24 cellular contexts compared by ENCODE assay signal in genomic region chr5:91318727-91319126, GRCh38.
DNase-seq lines count a peak whose midpoint lies in the region; ATAC-seq lines count a peak whose summit lies in the region.
"Had no signal": no experiment of that assay in that cellular context is flagged by ENCODE, and none has a peak within 500 bp of the region (broad histone marks: within the 10 kb centered on the region; RNA-seq: fewer than 3 reads in every experiment).

No MANE protein-coding gene starts in this region.

- H3K27me3 Mint-ChIP-seq in activated CD8-positive, alpha-beta T cell treated with anti-CD3 and anti-CD28 coated beads, Interleukin-2, amount 10 ng/mL, durations not matched to agents 7 days and 5 days (ENCODE audit: low read depth): no peaks in the 10 kb centered on the region
- H3K27me3 Mint-ChIP-seq: memory B cell; naive thymus-derived CD4-positive, alpha-beta T cell had no signal

- H3K4me3 Mint-ChIP-seq in activated CD8-positive, alpha-beta T cell treated with anti-CD3 and anti-CD28 coated beads, Interleukin-2, amount 10 ng/mL, durations not matched to agents 7 days and 5 days: no peak overlapping the region
- H3K4me3 Mint-ChIP-seq: memory B cell had no signal

- H3K9me3 Mint-ChIP-seq in activated CD8-positive, alpha-beta T cell treated with anti-CD3 and anti-CD28 coated beads, Interleukin-2, amount 10 ng/mL, durations not matched to agents 7 days and 5 days (ENCODE audit: insufficient read depth): no peaks in the 10 kb centered on the region
- H3K9me3 Mint-ChIP-seq: naive thymus-derived CD4-positive, alpha-beta T cell had no signal

- CTCF ChIA-PET in activated CD8-positive, alpha-beta T cell treated with anti-CD3 and anti-CD28 coated beads, Interleukin-2, amount 10 ng/mL, durations not matched to agents 7 days and 5 days (lab: Charles Lee): no interaction called here

- peaks cover 5% of the 10 kb centered on the region for H3K4me1 ChIP-seq in effector memory CD4-positive, alpha-beta T cell (ENCODE audit: control insufficient read depth, insufficient read depth, low read length, poor library complexity, severe bottlenecking)
- H3K4me1 ChIP-seq: pancreas had no signal

- POLR2A ChIA-PET in activated CD8-positive, alpha-beta T cell treated with anti-CD3 and anti-CD28 coated beads, Interleukin-2, amount 10 ng/mL, durations not matched to agents 7 days and 5 days (lab: Charles Lee): no interaction called here

- H3K36me3 Mint-ChIP-seq in activated CD8-positive, alpha-beta T cell treated with anti-CD3 and anti-CD28 coated beads, Interleukin-2, amount 10 ng/mL, durations not matched to agents 7 days and 5 days (ENCODE audit: low read depth): no peaks in the 10 kb centered on the region
- H3K36me3 Mint-ChIP-seq: memory B cell; naive thymus-derived CD4-positive, alpha-beta T cell had no signal

- no peak overlapping the region for H3K27ac Mint-ChIP-seq in activated CD8-positive, alpha-beta T cell treated with anti-CD3 and anti-CD28 coated beads, Interleukin-2, amount 10 ng/mL, durations not matched to agents 7 days and 5 days
- H3K27ac Mint-ChIP-seq: memory B cell had no signal

- H3K27me3 ChIP-seq in effector memory CD4-positive, alpha-beta T cell (replicated peaks; ENCODE audit: control insufficient read depth, insufficient read depth, low read length, poor library complexity, severe bottlenecking): no peaks in the 10 kb centered on the region
- H3K27me3 ChIP-seq: cardiac muscle cell, dorsolateral prefrontal cortex, gastroesophageal sphincter, pancreas, vagina had no signal

- DNase-seq in activated T-cell treated with anti-CD3 and anti-CD28 coated beads for 4 hours (peak; percentile 16), T-helper 9 cell (no peak), NCI-H2227 (lab: John Stamatoyannopoulos, UW; ENCODE audit: unreplicated experiment) (no peak)
- DNase-seq in activated T-cell treated with anti-CD3 and anti-CD28 coated beads, Interleukin-2, amount 50 U/mL, for 1 hour: no peak
- DNase-seq in activated CD8-positive, alpha-beta T cell treated with anti-CD3 and anti-CD28 coated beads, Interleukin-2, amount 10 ng/mL, durations not matched to agents 7 days and 5 days: peak; percentile 36
- peak in 2 of 3 donors; percentile 11 to 14 for DNase-seq in effector memory CD4-positive, alpha-beta T cell
- DNase-seq in stimulated activated naive CD8-positive, alpha-beta T cell treated with anti-CD3 and anti-CD28 coated beads, Interleukin-15, Interleukin-2, amounts not matched to agents 100 U/mL and 50 U/mL, for 24 hours: peak; percentile 34
- DNase-seq: amniotic stem cell; dorsolateral prefrontal cortex; kidney glomerular epithelial cell; naive thymus-derived CD4-positive, alpha-beta T cell; NCI-H1436; NCI-H2171 treated with DMSO at 0.1 percent for 48 hours; NCI-H774; pancreas; PC-3; SHP77 treated with DMSO at 0.1 percent for 48 hours; WERI-Rb-1 had no signal

- ATAC-seq in activated CD8-positive, alpha-beta T cell treated with anti-CD3 and anti-CD28 coated beads, Interleukin-2, amount 10 ng/mL, durations not matched to agents 7 days and 5 days: no peak
- ATAC-seq in stimulated activated naive CD8-positive, alpha-beta T cell treated with anti-CD3 and anti-CD28 coated beads, Interleukin-15, Interleukin-2, amounts not matched to agents 100 U/mL and 50 U/mL, for 24 hours: no peak
- ATAC-seq in HG02588 (IDR thresholded peaks at IDR 0.05; ENCODE audit: unreplicated experiment): no peak
- ATAC-seq: A549; gastroesophageal sphincter; naive thymus-derived CD4-positive, alpha-beta T cell; pancreas; PC-3 had no signal

- H3K27ac ChIP-seq in effector memory CD4-positive, alpha-beta T cell (ENCODE audit: insufficient read depth, low read length, poor library complexity, severe bottlenecking): no peak overlapping the region
- H3K27ac ChIP-seq: cardiac muscle cell, dorsolateral prefrontal cortex, gastroesophageal sphincter, pancreas, vagina, WERI-Rb-1 had no signal

- H3K9me3 ChIP-seq in effector memory CD4-positive, alpha-beta T cell (ENCODE audit: control insufficient read depth, low read length): no peaks in the 10 kb centered on the region
- H3K9me3 ChIP-seq: A549, gastroesophageal sphincter, pancreas, vagina had no signal

- no peaks in the 10 kb centered on the region for H3K36me3 ChIP-seq in effector memory CD4-positive, alpha-beta T cell (ENCODE audit: control insufficient read depth, insufficient read depth, low read length)
- H3K36me3 ChIP-seq: cardiac muscle cell, gastroesophageal sphincter, pancreas, vagina, WERI-Rb-1 had no signal

- H3K4me3 ChIP-seq in effector memory CD4-positive, alpha-beta T cell (ENCODE audit: insufficient read depth, low read depth, low read length, poor library complexity, severe bottlenecking): no peak overlapping the region
- H3K4me3 ChIP-seq: A549, cardiac muscle cell, dorsolateral prefrontal cortex, gastroesophageal sphincter, pancreas, vagina had no signal

- H3K4me1 Mint-ChIP-seq in activated CD8-positive, alpha-beta T cell treated with anti-CD3 and anti-CD28 coated beads, Interleukin-2, amount 10 ng/mL, durations not matched to agents 7 days and 5 days (ENCODE audit: low read depth): peaks cover 22% of the 10 kb centered on the region

Comparison
In these comparisons a context has a peak if more than half of its experiments do, and no peak if none do; other contexts are left out.
1. DNase-seq: peak in activated T-cell treated with anti-CD3 and anti-CD28 coated beads for 4 hours (single experiment), activated CD8-positive, alpha-beta T cell treated with anti-CD3 and anti-CD28 coated beads, Interleukin-2, amount 10 ng/mL, durations not matched to agents 7 days and 5 days (single experiment), effector memory CD4-positive, alpha-beta T cell (2 of 3) and stimulated activated naive CD8-positive, alpha-beta T cell treated with anti-CD3 and anti-CD28 coated beads, Interleukin-15, Interleukin-2, amounts not matched to agents 100 U/mL and 50 U/mL, for 24 hours (single experiment); none in activated T-cell treated with anti-CD3 and anti-CD28 coated beads, Interleukin-2, amount 50 U/mL, for 1 hour (single experiment), T-helper 9 cell (single experiment) and NCI-H2227 (single experiment).